21 cellular contexts compared by ENCODE assay signal in genomic region chr4:101174679-101175078, GRCh38.
"Had no signal": no experiment of that assay in that cellular context is flagged by ENCODE, and none has a peak within 500 bp of the region (broad histone marks: within the 10 kb centered on the region; RNA-seq: fewer than 3 reads in every experiment).

No MANE protein-coding gene starts in this region.

- H3K27me3 Mint-ChIP-seq: activated B cell treated with CpG ODN at 0.5 μM for 24 hours; activated CD4-positive, alpha-beta memory T cell treated with anti-CD3 and anti-CD28 coated beads, Interleukin-2, amount 10 ng/mL, durations not matched to agents 7 days and 5 days; brain; central memory CD8-positive, alpha-beta T cell had no signal

- H3K27ac Mint-ChIP-seq: activated B cell treated with CpG ODN at 0.5 μM for 24 hours; activated CD4-positive, alpha-beta memory T cell treated with anti-CD3 and anti-CD28 coated beads, Interleukin-2, amount 10 ng/mL, durations not matched to agents 7 days and 5 days; activated naive CD4-positive, alpha-beta T cell treated with anti-CD3 and anti-CD28 coated beads for 36 hours; activated T-helper 2 cell treated with anti-CD3 and anti-CD28 coated beads, Interferon-gamma antibody, Interleukin-2, Interleukin-4, amounts not matched to agents 10 μg/mL and 5 μg/mL and 100 μg/mL, durations not matched to agents 14 hours and 24 hours and 36 hours; endodermal cell had no signal

- H3K27ac ChIP-seq: left lung, tibial artery had no signal

- H3K4me3 Mint-ChIP-seq: activated B cell treated with CpG ODN at 0.5 μM for 24 hours; activated CD4-positive, alpha-beta memory T cell treated with anti-CD3 and anti-CD28 coated beads, Interleukin-2, amount 10 ng/mL, durations not matched to agents 7 days and 5 days; activated naive CD4-positive, alpha-beta T cell treated with anti-CD3 and anti-CD28 coated beads for 36 hours; brain; central memory CD8-positive, alpha-beta T cell; endodermal cell; nephron had no signal

- FAIRE-seq: TTC549 had no signal

- DNase-seq: activated B cell treated with CpG ODN at 0.5 μM for 24 hours; activated CD4-positive, alpha-beta memory T cell treated with anti-CD3 and anti-CD28 coated beads, Interleukin-2, amount 10 ng/mL, durations not matched to agents 7 days and 5 days; activated CD4-positive, alpha-beta T cell treated with anti-CD3 and anti-CD28 coated beads for 4 hours; activated naive CD4-positive, alpha-beta T cell treated with anti-CD3 and anti-CD28 coated beads for 36 hours; activated T-cell treated with anti-CD3 and anti-CD28 coated beads, Interleukin-2, amount 50 U/mL, for 1 hour; colonic mucosa; endodermal cell; foreskin melanocyte; glutamatergic neuron; hippocampal formation; left lung; stimulated activated CD4-positive, alpha-beta T cell treated with anti-CD3 and anti-CD28 coated beads, Interleukin-4, amount 100 ng/mL, for 1 hour; stimulated activated naive CD4-positive, alpha-beta T cell treated with Interleukin-2 at 50 U/mL for 16 hours; substantia nigra; tibial artery had no signal

- H3K9me3 Mint-ChIP-seq: activated B cell treated with CpG ODN at 0.5 μM for 24 hours; activated naive CD4-positive, alpha-beta T cell treated with anti-CD3 and anti-CD28 coated beads for 36 hours; activated T-helper 2 cell treated with anti-CD3 and anti-CD28 coated beads, Interferon-gamma antibody, Interleukin-2, Interleukin-4, amounts not matched to agents 10 μg/mL and 5 μg/mL and 100 μg/mL, durations not matched to agents 14 hours and 24 hours and 36 hours; brain; central memory CD8-positive, alpha-beta T cell; endodermal cell; nephron had no signal

- H3K36me3 Mint-ChIP-seq: brain had no signal

- ATAC-seq: left lung, sciatic nerve had no signal
